Comparison of ENCODE assay signal across 8 cellular contexts in the genomic region with DNA sequence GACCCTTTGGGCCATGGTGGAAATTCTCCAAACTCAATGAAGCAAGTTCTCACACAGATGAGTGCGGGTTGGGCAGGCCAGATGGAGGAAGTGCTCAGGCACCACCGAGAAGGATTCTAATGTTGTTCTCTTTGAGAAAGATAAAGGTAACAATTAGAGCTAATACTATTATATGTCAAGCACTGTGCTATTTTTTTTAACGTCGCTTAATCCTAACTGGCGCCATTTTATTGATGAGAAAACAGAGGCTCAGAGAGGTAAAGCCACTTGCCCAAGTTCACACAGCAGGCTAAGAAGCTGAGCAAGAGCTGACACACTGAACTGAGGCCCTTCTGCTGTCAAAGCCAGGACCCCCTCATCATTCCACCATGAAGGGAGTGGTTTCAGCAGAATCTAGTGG. TPM values are rescaled to one million over a fixed set of nuclear protein-coding genes. Genes with fewer than 3 reads are reported as not detected.
A peak's percentile ranks its signal among the peaks of the same experiment; 100 is the strongest.
DNase-seq lines count a peak whose midpoint lies in the region; ATAC-seq and TF ChIP-seq lines count a peak whose summit lies in the region.

No MANE protein-coding gene starts in this region.

- H3K4me3 ChIP-seq in tibial artery = peak overlapping the region; percentile 81 to 93

- no peak for ATAC-seq in activated T-cell treated with anti-CD3 and anti-CD28 coated beads, Interleukin-2, amount 50 U/mL, for 72 hours (replicated peaks in 1 of 2)

- H3K4me1 ChIP-seq in tibial artery = peaks cover 0 to 55% (median 29%) of the 10 kb centered on the region in 4 donors

- H3K27me3 ChIP-seq in tibial artery = no peaks in the 10 kb centered on the region

- peak overlapping the region in 1 of 2 donors; percentile 91 for H3K27ac ChIP-seq in tibial artery

- no peaks in the 10 kb centered on the region for H3K27me3 Mint-ChIP-seq in activated T-cell treated with anti-CD3 and anti-CD28 coated beads, Interleukin-2, amount 50 U/mL, for 72 hours (ENCODE audit: low read depth)
- no peaks in the 10 kb centered on the region for H3K27me3 Mint-ChIP-seq in activated naive CD4-positive, alpha-beta T cell treated with anti-CD3 and anti-CD28 coated beads, Interleukin-2, amount 50 U/mL, for 24 hours

- H3K9me3 ChIP-seq in tibial artery = no peaks in the 10 kb centered on the region

- peaks cover 3 to 5% of the 10 kb centered on the region in 2 donors for H3K36me3 Mint-ChIP-seq in activated T-cell treated with anti-CD3 and anti-CD28 coated beads, Interleukin-2, amount 50 U/mL, for 72 hours (ENCODE audit: insufficient read depth in 2 of 2)
- H3K36me3 Mint-ChIP-seq in activated naive CD4-positive, alpha-beta T cell treated with anti-CD3 and anti-CD28 coated beads, Interleukin-2, amount 50 U/mL, for 24 hours = peaks cover 13% of the 10 kb centered on the region

- no peak for TF ChIP-seq CTCF in tibial artery (IDR thresholded peaks at IDR 0.05)

- H3K4me1 Mint-ChIP-seq in activated T-cell treated with anti-CD3 and anti-CD28 coated beads, Interleukin-2, amount 50 U/mL, for 72 hours (ENCODE audit: low read depth) = peaks cover 49% of the 10 kb centered on the region
- H3K4me1 Mint-ChIP-seq in activated naive CD4-positive, alpha-beta T cell treated with anti-CD3 and anti-CD28 coated beads, Interleukin-2, amount 50 U/mL, for 24 hours = peaks cover 49% of the 10 kb centered on the region

- intact Hi-C loops in tibial artery (cut with DNase I; ENCODE audit: low total_unique reads) = loop anchor here (5.0 kb wide), 1 partner anchor 127 kb away; a partner anchor contains a TSS

- H3K9me3 Mint-ChIP-seq in activated T-cell treated with anti-CD3 and anti-CD28 coated beads, Interleukin-2, amount 50 U/mL, for 72 hours = no peaks in the 10 kb centered on the region
- H3K9me3 Mint-ChIP-seq in activated naive CD4-positive, alpha-beta T cell treated with anti-CD3 and anti-CD28 coated beads, Interleukin-2, amount 50 U/mL, for 24 hours = no peaks in the 10 kb centered on the region

- peaks cover 0 to 4% (median 0%) of the 10 kb centered on the region in 3 donors for H3K36me3 ChIP-seq in tibial artery

- H3K4me3 Mint-ChIP-seq in activated T-cell treated with anti-CD3 and anti-CD28 coated beads, Interleukin-2, amount 50 U/mL, for 72 hours = peak overlapping the region; percentile 79 to 94
- H3K4me3 Mint-ChIP-seq in activated naive CD4-positive, alpha-beta T cell treated with anti-CD3 and anti-CD28 coated beads, Interleukin-2, amount 50 U/mL, for 24 hours = peak overlapping the region; percentile 95

- no peak for DNase-seq in activated T-cell treated with anti-CD3 and anti-CD28 coated beads, Interleukin-2, amount 50 U/mL, for 72 hours
- no peak for DNase-seq in activated T-cell treated with anti-CD3 and anti-CD28 coated beads, Interleukin-2, amount 50 U/mL, for 1 hour
- DNase-seq in kidney tubule cell (ENCODE audit: low spot score) (peak; percentile 5), tibial artery (no peak), NCI-H2171 treated with DMSO at 0.1 percent for 48 hours (lab: John Stamatoyannopoulos, UW) (no peak), NCI-H2107 (lab: John Stamatoyannopoulos, UW) (no peak), dedifferentiated amniotic fluid mesenchymal stem cell (ENCODE audit: extremely low spot score) (no peak)

- peak overlapping the region; percentile 100 for H3K27ac Mint-ChIP-seq in activated T-cell treated with anti-CD3 and anti-CD28 coated beads, Interleukin-2, amount 50 U/mL, for 72 hours
- peak overlapping the region; percentile 97 for H3K27ac Mint-ChIP-seq in activated naive CD4-positive, alpha-beta T cell treated with anti-CD3 and anti-CD28 coated beads, Interleukin-2, amount 50 U/mL, for 24 hours

RNA-seq across cellular contexts. Expression of a gene that starts 1.0 kb away (rescaled TPM):
- total RNA-seq in activated T-cell treated with anti-CD3 and anti-CD28 coated beads, Interleukin-2, amount 50 U/mL, for 72 hours = 100 to 1,000 TPM; 482 to 499 TPM

RNA-seq across cellular contexts. Expression of a gene that starts 11.2 kb away (rescaled TPM):
- 1 to 10 TPM; 6.1 to 7.0 TPM for total RNA-seq in activated T-cell treated with anti-CD3 and anti-CD28 coated beads, Interleukin-2, amount 50 U/mL, for 72 hours
